Comparison of ENCODE assay signal across 3 cellular contexts in the genomic region with DNA sequence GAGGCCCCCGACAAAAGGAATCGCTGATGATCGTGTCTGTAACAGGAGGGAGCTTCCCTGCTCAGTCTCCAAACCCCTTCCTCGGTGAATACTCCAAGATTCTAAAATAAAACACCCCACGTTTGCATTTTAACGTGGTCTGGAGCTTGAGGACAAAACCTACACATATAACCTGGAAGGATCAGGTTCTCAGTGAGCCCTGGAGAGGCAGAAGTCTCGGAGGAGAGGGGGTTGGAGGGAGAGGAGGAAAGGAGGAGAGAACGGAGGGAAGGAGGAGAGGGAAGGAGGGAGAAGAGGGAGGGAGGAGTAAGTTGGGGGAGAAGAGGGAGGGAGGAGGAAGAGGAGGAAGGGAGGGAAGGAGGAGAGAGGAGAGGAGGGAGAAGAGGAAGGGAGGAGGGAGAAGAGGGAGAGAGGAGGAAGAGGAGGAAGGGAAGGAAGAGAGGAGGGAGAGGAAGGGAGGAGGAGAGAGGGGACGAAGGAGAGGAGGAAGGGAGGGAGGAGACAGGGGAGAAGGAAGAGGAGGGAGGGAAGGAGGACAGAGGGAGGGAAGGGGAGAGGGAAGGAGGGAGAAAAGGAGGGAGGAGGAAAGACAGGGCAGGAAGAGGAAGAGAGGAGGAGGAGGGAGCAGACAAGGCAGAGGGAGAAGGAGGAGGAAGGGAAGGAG.
A peak's percentile ranks its signal among the peaks of the same experiment; 100 is the strongest.
TF ChIP-seq lines count a peak whose summit lies in the region.

No MANE protein-coding gene starts in this region.

TF ChIP-seq in IMR-90, 13 proteins besides CTCF, POLR2A, EP300 and RAD21:
- TF ChIP-seq FOS (IDR thresholded peaks at IDR 0.05; ENCODE audit: low read depth, low read length), result no peak
- TF ChIP-seq SMC3 (IDR thresholded peaks at IDR 0.05; ENCODE audit: low read depth, low read length), result no peak
- TF ChIP-seq, protein P1, sequence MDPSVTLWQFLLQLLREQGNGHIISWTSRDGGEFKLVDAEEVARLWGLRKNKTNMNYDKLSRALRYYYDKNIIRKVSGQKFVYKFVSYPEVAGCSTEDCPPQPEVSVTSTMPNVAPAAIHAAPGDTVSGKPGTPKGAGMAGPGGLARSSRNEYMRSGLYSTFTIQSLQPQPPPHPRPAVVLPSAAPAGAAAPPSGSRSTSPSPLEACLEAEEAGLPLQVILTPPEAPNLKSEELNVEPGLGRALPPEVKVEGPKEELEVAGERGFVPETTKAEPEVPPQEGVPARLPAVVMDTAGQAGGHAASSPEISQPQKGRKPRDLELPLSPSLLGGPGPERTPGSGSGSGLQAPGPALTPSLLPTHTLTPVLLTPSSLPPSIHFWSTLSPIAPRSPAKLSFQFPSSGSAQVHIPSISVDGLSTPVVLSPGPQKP (IDR thresholded peaks at IDR 0.05; ENCODE audit: borderline replicate concordance, low read depth, low read length), result no peak
- no peak for TF ChIP-seq RFX5 (IDR thresholded peaks at IDR 0.05; ENCODE audit: low read depth, low read length)
- TF ChIP-seq MAFK (IDR thresholded peaks at IDR 0.05; ENCODE audit: low read depth, low read length), result no peak
- no peak for TF ChIP-seq CEBPB (IDR thresholded peaks at IDR 0.05; ENCODE audit: low read depth, low read length)
- TF ChIP-seq MXI1 (IDR thresholded peaks at IDR 0.05; ENCODE audit: borderline replicate concordance, low read depth, low read length), result no peak
- no peak for TF ChIP-seq NFE2L2 (IDR thresholded peaks at IDR 0.05; ENCODE audit: low read depth, low read length)
- no peak for TF ChIP-seq MAZ (IDR thresholded peaks at IDR 0.05; ENCODE audit: borderline replicate concordance, low read depth, low read length)
- TF ChIP-seq, protein P2, sequence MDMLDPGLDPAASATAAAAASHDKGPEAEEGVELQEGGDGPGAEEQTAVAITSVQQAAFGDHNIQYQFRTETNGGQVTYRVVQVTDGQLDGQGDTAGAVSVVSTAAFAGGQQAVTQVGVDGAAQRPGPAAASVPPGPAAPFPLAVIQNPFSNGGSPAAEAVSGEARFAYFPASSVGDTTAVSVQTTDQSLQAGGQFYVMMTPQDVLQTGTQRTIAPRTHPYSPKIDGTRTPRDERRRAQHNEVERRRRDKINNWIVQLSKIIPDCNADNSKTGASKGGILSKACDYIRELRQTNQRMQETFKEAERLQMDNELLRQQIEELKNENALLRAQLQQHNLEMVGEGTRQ (IDR thresholded peaks at IDR 0.05; ENCODE audit: low read depth, low read length), result no peak
- TF ChIP-seq BHLHE40 (IDR thresholded peaks at IDR 0.05; ENCODE audit: low read depth, low read length), result no peak
- TF ChIP-seq CHD1 (IDR thresholded peaks at IDR 0.05; ENCODE audit: low read depth, low read length), result no peak
- no peak for TF ChIP-seq RCOR1 (IDR thresholded peaks at IDR 0.05; ENCODE audit: insufficient replicate concordance, low read length)

TF ChIP-seq in H1, 55 proteins besides CTCF, POLR2A, EP300 and RAD21 (continues in another document):
- TF ChIP-seq SUZ12 (IDR thresholded peaks at IDR 0.05; ENCODE audit: low read length) (no peak), KDM1A (IDR thresholded peaks at IDR 0.05; ENCODE audit: borderline replicate concordance, low read length) (peak; percentile 83; the same call in 1 of the 2 replicates), TAF1 (IDR thresholded peaks at IDR 0.05; ENCODE audit: low read depth, low read length) (no peak), NRF1 (IDR thresholded peaks at IDR 0.05; ENCODE audit: low read depth, low read length) (no peak), POU5F1 (IDR thresholded peaks at IDR 0.05; ENCODE audit: low read depth, low read length) (no peak), ZNF274 (IDR thresholded peaks at IDR 0.05; ENCODE audit: borderline replicate concordance, extremely low read depth, low read length) (no peak), CREB1 (IDR thresholded peaks at IDR 0.05) (no peak), EGR1 (IDR thresholded peaks at IDR 0.05; ENCODE audit: borderline replicate concordance, low read depth, low read length) (peak; percentile 37; the same call in 1 of the 2 replicates), POLR2AphosphoS5 (IDR thresholded peaks at IDR 0.05; ENCODE audit: low read depth, low read length) (no peak), BCL11A (IDR thresholded peaks at IDR 0.05; ENCODE audit: low read depth in 2 of 2, low read length in 2 of 2) (no peak), CTBP2 (IDR thresholded peaks at IDR 0.05; ENCODE audit: borderline replicate concordance, insufficient read depth, insufficient read length, low read length) (no peak), ASH2L (IDR thresholded peaks at IDR 0.05; ENCODE audit: low read length) (peak; percentile 65), NANOG (IDR thresholded peaks at IDR 0.05; ENCODE audit: insufficient read depth, low read depth, low read length, poor library complexity, severe bottlenecking) (no peak), EZH2 (IDR thresholded peaks at IDR 0.05; ENCODE audit: low read depth, low read length, severe bottlenecking) (no peak), HDAC6 (IDR thresholded peaks at IDR 0.05; ENCODE audit: low read depth, low read length) (no peak), HDAC2 (IDR thresholded peaks at IDR 0.05; ENCODE audit: borderline replicate concordance in 1 of 2, low read depth in 2 of 2, low read length in 2 of 2) (no peak), TAF7 (optimal IDR thresholded peaks at IDR 0.05; ENCODE audit: borderline replicate concordance, low read depth, low read length) (no peak), RBBP5 (IDR thresholded peaks at IDR 0.05; ENCODE audit: borderline replicate concordance, low read depth, low read length) (no peak), SIN3A (conservative IDR thresholded peaks at IDR 0.05 in 1 of 2, IDR thresholded peaks at IDR 0.05 in 1 of 2; ENCODE audit: low read depth in 1 of 2, low read length in 2 of 2) (no peak), FOSL1 (IDR thresholded peaks at IDR 0.05; ENCODE audit: insufficient read depth, low read depth, low read length) (no peak), BRCA1 (IDR thresholded peaks at IDR 0.05; ENCODE audit: low read depth, low read length) (no peak), SRF (IDR thresholded peaks at IDR 0.05; ENCODE audit: low read depth, low read length) (no peak), SP2 (IDR thresholded peaks at IDR 0.05; ENCODE audit: low read length) (no peak), TBP (IDR thresholded peaks at IDR 0.05; ENCODE audit: low read depth, low read length) (no peak), TEAD4 (IDR thresholded peaks at IDR 0.05; ENCODE audit: low read depth, low read length) (no peak), CHD1 (IDR thresholded peaks at IDR 0.05; ENCODE audit: low read depth, low read length) (no peak), CBX8 (IDR thresholded peaks at IDR 0.05; ENCODE audit: borderline replicate concordance, low read depth, low read length) (no peak)
- TF ChIP-seq, protein P3, sequence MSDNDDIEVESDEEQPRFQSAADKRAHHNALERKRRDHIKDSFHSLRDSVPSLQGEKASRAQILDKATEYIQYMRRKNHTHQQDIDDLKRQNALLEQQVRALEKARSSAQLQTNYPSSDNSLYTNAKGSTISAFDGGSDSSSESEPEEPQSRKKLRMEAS (IDR thresholded peaks at IDR 0.05), result 0 out of 2 replicates have a peak, but pooled peaks have one; percentile 10
- TF ChIP-seq, protein P4, sequence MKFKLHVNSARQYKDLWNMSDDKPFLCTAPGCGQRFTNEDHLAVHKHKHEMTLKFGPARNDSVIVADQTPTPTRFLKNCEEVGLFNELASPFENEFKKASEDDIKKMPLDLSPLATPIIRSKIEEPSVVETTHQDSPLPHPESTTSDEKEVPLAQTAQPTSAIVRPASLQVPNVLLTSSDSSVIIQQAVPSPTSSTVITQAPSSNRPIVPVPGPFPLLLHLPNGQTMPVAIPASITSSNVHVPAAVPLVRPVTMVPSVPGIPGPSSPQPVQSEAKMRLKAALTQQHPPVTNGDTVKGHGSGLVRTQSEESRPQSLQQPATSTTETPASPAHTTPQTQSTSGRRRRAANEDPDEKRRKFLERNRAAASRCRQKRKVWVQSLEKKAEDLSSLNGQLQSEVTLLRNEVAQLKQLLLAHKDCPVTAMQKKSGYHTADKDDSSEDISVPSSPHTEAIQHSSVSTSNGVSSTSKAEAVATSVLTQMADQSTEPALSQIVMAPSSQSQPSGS (IDR thresholded peaks at IDR 0.05; ENCODE audit: low read length), result no peak

TF ChIP-seq in neural cell, 6 proteins besides CTCF, POLR2A, EP300 and RAD21:
- TF ChIP-seq SMC3 (conservative IDR thresholded peaks at IDR 0.05; ENCODE audit: poor library complexity), result no peak
- TF ChIP-seq TAF1 (IDR thresholded peaks at IDR 0.05; ENCODE audit: low read depth), result no peak
- no peak for TF ChIP-seq POLR2AphosphoS5 (IDR thresholded peaks at IDR 0.05)
- TF ChIP-seq, protein P5, sequence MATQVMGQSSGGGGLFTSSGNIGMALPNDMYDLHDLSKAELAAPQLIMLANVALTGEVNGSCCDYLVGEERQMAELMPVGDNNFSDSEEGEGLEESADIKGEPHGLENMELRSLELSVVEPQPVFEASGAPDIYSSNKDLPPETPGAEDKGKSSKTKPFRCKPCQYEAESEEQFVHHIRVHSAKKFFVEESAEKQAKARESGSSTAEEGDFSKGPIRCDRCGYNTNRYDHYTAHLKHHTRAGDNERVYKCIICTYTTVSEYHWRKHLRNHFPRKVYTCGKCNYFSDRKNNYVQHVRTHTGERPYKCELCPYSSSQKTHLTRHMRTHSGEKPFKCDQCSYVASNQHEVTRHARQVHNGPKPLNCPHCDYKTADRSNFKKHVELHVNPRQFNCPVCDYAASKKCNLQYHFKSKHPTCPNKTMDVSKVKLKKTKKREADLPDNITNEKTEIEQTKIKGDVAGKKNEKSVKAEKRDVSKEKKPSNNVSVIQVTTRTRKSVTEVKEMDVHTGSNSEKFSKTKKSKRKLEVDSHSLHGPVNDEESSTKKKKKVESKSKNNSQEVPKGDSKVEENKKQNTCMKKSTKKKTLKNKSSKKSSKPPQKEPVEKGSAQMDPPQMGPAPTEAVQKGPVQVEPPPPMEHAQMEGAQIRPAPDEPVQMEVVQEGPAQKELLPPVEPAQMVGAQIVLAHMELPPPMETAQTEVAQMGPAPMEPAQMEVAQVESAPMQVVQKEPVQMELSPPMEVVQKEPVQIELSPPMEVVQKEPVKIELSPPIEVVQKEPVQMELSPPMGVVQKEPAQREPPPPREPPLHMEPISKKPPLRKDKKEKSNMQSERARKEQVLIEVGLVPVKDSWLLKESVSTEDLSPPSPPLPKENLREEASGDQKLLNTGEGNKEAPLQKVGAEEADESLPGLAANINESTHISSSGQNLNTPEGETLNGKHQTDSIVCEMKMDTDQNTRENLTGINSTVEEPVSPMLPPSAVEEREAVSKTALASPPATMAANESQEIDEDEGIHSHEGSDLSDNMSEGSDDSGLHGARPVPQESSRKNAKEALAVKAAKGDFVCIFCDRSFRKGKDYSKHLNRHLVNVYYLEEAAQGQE (IDR thresholded peaks at IDR 0.05; ENCODE audit: borderline replicate concordance), result no peak
- TF ChIP-seq EZH2 (IDR thresholded peaks at IDR 0.05; ENCODE audit: borderline replicate concordance, insufficient read depth, low read length, poor library complexity, severe bottlenecking), result no peak
- no peak for TF ChIP-seq MXI1 (conservative IDR thresholded peaks at IDR 0.05; ENCODE audit: poor library complexity, severe bottlenecking)
TF ChIP-seq in neural cell: peak in this region for 0.
